11 cellular contexts compared by ENCODE assay signal in genomic region chr16:23959069-23959800, GRCh38.
DNase-seq lines count a peak whose midpoint lies in the region; TF ChIP-seq lines count a peak whose summit lies in the region.
"Had no signal": no experiment of that assay in that cellular context is flagged by ENCODE, and none has a peak within 500 bp of the region (broad histone marks: within the 10 kb centered on the region; RNA-seq: fewer than 3 reads in every experiment).

No MANE protein-coding gene starts in this region.

- no peak for TF ChIP-seq CTCF in GM12865 (IDR thresholded peaks at IDR 0.05; ENCODE audit: insufficient read depth, low read depth, low read length, missing control alignments)
- TF ChIP-seq CTCF in smooth muscle cell (IDR thresholded peaks at IDR 0.05; ENCODE audit: borderline replicate concordance, insufficient read depth, poor library complexity, severe bottlenecking) = no peak
- no peak for TF ChIP-seq CTCF in GM20000 (IDR thresholded peaks at IDR 0.05; ENCODE audit: extremely low read depth, missing control alignments)

- no peak overlapping the region for H3K27ac ChIP-seq in smooth muscle cell (ENCODE audit: low read depth)

- no peaks in the 10 kb centered on the region for H3K36me3 Mint-ChIP-seq in dendritic cell treated with granulocyte-macrophage colony-stimulating factor and Interleukin-4, amounts not matched to agents 40 ng/mL and 50 ng/mL, for 4 days (ENCODE audit: low read depth)

- H3K79me2 ChIP-seq in smooth muscle cell (ENCODE audit: low read depth) = no peaks in the 10 kb centered on the region

- H3K4me1 ChIP-seq in smooth muscle cell (ENCODE audit: low read depth) = no peaks in the 10 kb centered on the region

- H3K9ac ChIP-seq in smooth muscle cell (ENCODE audit: low read depth) = no peak overlapping the region
- H3K9ac ChIP-seq: SK-N-SH had no signal

- intact Hi-C loops in dendritic cell treated with granulocyte-macrophage colony-stimulating factor and Interleukin-4, amounts not matched to agents 40 ng/mL and 50 ng/mL, for 4 days (cut with micrococcal nuclease) = loop anchor here (10.0 kb wide), 1 partner anchor 74 kb away; no protein-coding TSS in a partner anchor

- DNase-seq in Ammon's horn (ENCODE audit: low spot score) (peak; percentile 16), GM12865 (ENCODE audit: low read depth) (peak; percentile 32), NOMO-1 (lab: John Stamatoyannopoulos, UW; ENCODE audit: unreplicated experiment in 2 of 2) (peak; percentile 47 to 70), smooth muscle cell (lab: John Stamatoyannopoulos, UW; ENCODE audit: unreplicated experiment) (no peak), GM20000 (ENCODE audit: low spot score) (no peak), cerebellar cortex (ENCODE audit: low spot score) (no peak), UCSD-AML1 (lab: John Stamatoyannopoulos, UW; ENCODE audit: unreplicated experiment) (no peak)
- DNase-seq: DMS153, NCI-H2107, SK-N-SH had no signal

- H3K4me1 Mint-ChIP-seq in dendritic cell treated with granulocyte-macrophage colony-stimulating factor and Interleukin-4, amounts not matched to agents 40 ng/mL and 50 ng/mL, for 4 days (ENCODE audit: low read depth) = peaks cover 40% of the 10 kb centered on the region

- H3K36me3 ChIP-seq in smooth muscle cell (ENCODE audit: low read depth) = no peaks in the 10 kb centered on the region

- no peaks in the 10 kb centered on the region for H3K9me3 ChIP-seq in smooth muscle cell (replicated peaks; ENCODE audit: low read depth)
- H3K9me3 ChIP-seq: SK-N-SH had no signal

- H3F3A ChIP-seq in smooth muscle cell (ENCODE audit: low read depth) = no peaks in the 10 kb centered on the region

- peaks cover 27% of the 10 kb centered on the region for H3K27me3 ChIP-seq in smooth muscle cell (ENCODE audit: low read depth)

- H3K9me3 Mint-ChIP-seq in dendritic cell treated with granulocyte-macrophage colony-stimulating factor and Interleukin-4, amounts not matched to agents 40 ng/mL and 50 ng/mL, for 4 days = no peaks in the 10 kb centered on the region

- no peaks in the 10 kb centered on the region for H3K27me3 Mint-ChIP-seq in dendritic cell treated with granulocyte-macrophage colony-stimulating factor and Interleukin-4, amounts not matched to agents 40 ng/mL and 50 ng/mL, for 4 days

- H3K4me3 ChIP-seq in GM12865 (ENCODE audit: low read depth, low read length) (no peak overlapping the region), smooth muscle cell (no peak overlapping the region)

- H3K27ac Mint-ChIP-seq in dendritic cell treated with granulocyte-macrophage colony-stimulating factor and Interleukin-4, amounts not matched to agents 40 ng/mL and 50 ng/mL, for 4 days = no peak overlapping the region

- H3K4me3 Mint-ChIP-seq in dendritic cell treated with granulocyte-macrophage colony-stimulating factor and Interleukin-4, amounts not matched to agents 40 ng/mL and 50 ng/mL, for 4 days = peak overlapping the region; percentile 52

- no peaks in the 10 kb centered on the region for H4K20me1 ChIP-seq in smooth muscle cell (ENCODE audit: low read depth)

- H3K4me2 ChIP-seq in smooth muscle cell = no peak overlapping the region
- H3K4me2 ChIP-seq: SK-N-SH had no signal

- H2AFZ ChIP-seq in smooth muscle cell (ENCODE audit: low read depth) = no peak overlapping the region

- 86% methylated on average over 12 of the region's 12 CpGs for WGBS in smooth muscle cell (ENCODE audit: low lambda C conversion rate)

Comparison
In these comparisons a context has a peak if more than half of its experiments do, and no peak if none do; other contexts are left out.
1. DNase-seq: peak in Ammon's horn (single experiment), GM12865 (single experiment) and NOMO-1 (2 of 2); none in smooth muscle cell (single experiment), GM20000 (single experiment), cerebellar cortex (single experiment) and UCSD-AML1 (single experiment).